1 cellular context compared by ENCODE assay signal in genomic region chr6:26045046-26045938, GRCh38.
TF ChIP-seq lines count a peak whose summit lies in the region.

No MANE protein-coding gene starts in this region.

TF ChIP-seq in GM12878, 131 proteins besides CTCF, POLR2A, EP300 and RAD21 (continued from another document and continues in another):
- TF ChIP-seq BCLAF1 (IDR thresholded peaks at IDR 0.05) (peak; percentile 65; the same call in 1 of the 2 replicates), POU2F2 (IDR thresholded peaks at IDR 0.05; ENCODE audit: borderline replicate concordance, low read depth, low read length) (peak; percentile 95; the same call in 2 of the 3 replicates), IRF3 (IDR thresholded peaks at IDR 0.05) (peak; percentile 71; the same call in 1 of the 2 replicates), NFIC (IDR thresholded peaks at IDR 0.05; ENCODE audit: low read depth, low read length) (peak; percentile 65), SMC3 (IDR thresholded peaks at IDR 0.05; ENCODE audit: borderline replicate concordance, low read length) (peak; percentile 10; the same call in 1 of the 2 replicates), EZH2 (IDR thresholded peaks at IDR 0.05; ENCODE audit: borderline replicate concordance, control insufficient read depth, low read depth, low read length) (no peak), SMAD1 (IDR thresholded peaks at IDR 0.05; ENCODE audit: low read depth, partially characterized antibody) (peak; percentile 95), SMARCA5 (IDR thresholded peaks at IDR 0.05) (no peak), ZNF592 (IDR thresholded peaks at IDR 0.05) (no peak), NFYA (IDR thresholded peaks at IDR 0.05; ENCODE audit: borderline replicate concordance, low read depth, low read length) (peak; percentile 87), IKZF1 (conservative IDR thresholded peaks at IDR 0.05) (peak; percentile 23; the same call in 1 of the 2 replicates), ZNF622 (IDR thresholded peaks at IDR 0.05) (no peak), ZBTB33 (IDR thresholded peaks at IDR 0.05) (no peak), FOXM1 (IDR thresholded peaks at IDR 0.05; ENCODE audit: low read depth, low read length) (peak; percentile 80), CEBPZ (IDR thresholded peaks at IDR 0.05; ENCODE audit: low read depth, low read length) (no peak), RFX5 (IDR thresholded peaks at IDR 0.05; ENCODE audit: low read depth, low read length) (no peak), ATF2 (IDR thresholded peaks at IDR 0.05; ENCODE audit: low read length) (peak; percentile 59), CBX3 (IDR thresholded peaks at IDR 0.05; ENCODE audit: borderline replicate concordance, low read depth) (no peak), CEBPB (IDR thresholded peaks at IDR 0.05; ENCODE audit: borderline replicate concordance in 1 of 2, low read depth in 2 of 2, low read length in 2 of 2) (peak in 1 of 2 experiments; percentile 81; a peak in 1 of 4 replicates), NBN (IDR thresholded peaks at IDR 0.05) (peak; percentile 70; the same call in 1 of the 2 replicates), CBX5 (IDR thresholded peaks at IDR 0.05; ENCODE audit: low read depth) (peak; percentile 56; the same call in 1 of the 2 replicates), IKZF2 (IDR thresholded peaks at IDR 0.05) (0 out of 4 replicates have a peak, but pooled peaks of 1 of the 2 experiments have one; percentile 16), BMI1 (IDR thresholded peaks at IDR 0.05; ENCODE audit: borderline replicate concordance) (no peak), HDAC2 (IDR thresholded peaks at IDR 0.05) (no peak), PAX5 (IDR thresholded peaks at IDR 0.05; ENCODE audit: borderline replicate concordance, low read depth, low read length) (peak; percentile 23; the same call in 1 of the 2 replicates), ZBTB11 (CRISPR knock-in tag; IDR thresholded peaks at IDR 0.05) (no peak), CUX1 (IDR thresholded peaks at IDR 0.05; ENCODE audit: insufficient replicate concordance, low read depth, low read length) (no peak), YY1 (IDR thresholded peaks at IDR 0.05; ENCODE audit: low read depth, low read length) (peak; percentile 80; the same call in 1 of the 2 replicates), SREBF1 (IDR thresholded peaks at IDR 0.05; ENCODE audit: low read length) (no peak), CREB1 (IDR thresholded peaks at IDR 0.05; ENCODE audit: low read depth) (peak; percentile 23)
